Comparison of ENCODE assay signal across 8 cellular contexts in genomic region chr10:13099666-13100348, GRCh38. TPM values are rescaled to one million over a fixed set of nuclear protein-coding genes. Genes with fewer than 3 reads are reported as not detected.
DNase-seq lines count a peak whose midpoint lies in the region; ATAC-seq and TF ChIP-seq lines count a peak whose summit lies in the region.

OPTN (plus strand) TSS chr10:13100163; CDS start chr10:13109123, 8,960 bp downstream.

- H3K4me1 Mint-ChIP-seq in nephron progenitor cell, result peaks cover 12% of the 10 kb centered on the region

- TF ChIP-seq POLR2A in stomach (IDR thresholded peaks at IDR 0.05), result peak in 1 of 4 donors; percentile 36

- TF ChIP-seq CTCF in nephron progenitor cell (IDR thresholded peaks at IDR 0.05) (peak; percentile 38), stomach (IDR thresholded peaks at IDR 0.05) (peak in 5 of 7 experiments; percentile 38 to 65 (median 41))

- DNase-seq in DMS 273 (lab: John Stamatoyannopoulos, UW; ENCODE audit: unreplicated experiment), result peak; percentile 85
- peak; percentile 89 for DNase-seq in RKO (ENCODE audit: low spot score)
- DNase-seq in activated effector memory CD4-positive, alpha-beta T cell treated with Interleukin-2 at 50 U/mL for 16 hours, result peak; percentile 69
- peak; percentile 41 for DNase-seq in fibroblast of the conjunctiva (ENCODE audit: low read depth)
- DNase-seq in nephron progenitor cell, result peak; percentile 82
- DNase-seq in stomach, result peak; percentile 74

- no peak for TF ChIP-seq EP300 in stomach (IDR thresholded peaks at IDR 0.05)

- intact Hi-C loops in stomach (cut with DNase I; ENCODE audit: low total_unique reads), result loop anchor here (5.0 kb wide), 1 partner anchor 192 kb away; no protein-coding TSS in a partner anchor

- H3K27me3 ChIP-seq in HUES48 (ENCODE audit: control insufficient read depth, insufficient read depth, low read length) (peaks cover 6% of the 10 kb centered on the region), stomach (no peaks in the 10 kb centered on the region)

- no peak within 1 kb of the TSS for H3K27ac Mint-ChIP-seq in nephron progenitor cell

- no peaks in the 10 kb centered on the region for H3K9me3 Mint-ChIP-seq in nephron progenitor cell

- ATAC-seq in GM21367 (IDR thresholded peaks at IDR 0.05; ENCODE audit: unreplicated experiment), result peak; percentile 46

- H3K9me3 ChIP-seq in HUES48 (ENCODE audit: control insufficient read depth, insufficient read depth, low read length) (no peaks in the 10 kb centered on the region), stomach (no peaks in the 10 kb centered on the region)

- peak within 1 kb of the TSS; percentile 86 for H3K4me3 Mint-ChIP-seq in nephron progenitor cell

- H3K27ac ChIP-seq in HUES48 (ENCODE audit: low read depth, low read length) (peak within 1 kb of the TSS; percentile 75), stomach (peak within 1 kb of the TSS; percentile 90 to 97 (median 95))

- peaks cover 23% of the 10 kb centered on the region for H3K27me3 Mint-ChIP-seq in nephron progenitor cell (ENCODE audit: low read depth, poor library complexity)

- 0 to 3% (median 0%) methylated on average over 20 to 54 of the region's 54 CpGs for WGBS in stomach, 5 donors

- H3K36me3 ChIP-seq in HUES48 (ENCODE audit: control insufficient read depth, insufficient read depth, low read length) (no peaks in the 10 kb centered on the region), stomach (peaks cover 0 to 3% (median 0%) of the 10 kb centered on the region in 4 donors)

- H3K36me3 Mint-ChIP-seq in nephron progenitor cell (ENCODE audit: low read depth), result no peaks in the 10 kb centered on the region

- H3K4me3 ChIP-seq in HUES48 (ENCODE audit: low read depth, low read length) (peak within 1 kb of the TSS; percentile 68), stomach (peak within 1 kb of the TSS; percentile 73 to 99 (median 95))

- 0 out of 2 replicates have a peak within 1 kb of the TSS, but pooled peaks have one; percentile 1 for H3K9ac ChIP-seq in HUES48 (ENCODE audit: low read depth, low read length)

- H3K4me1 ChIP-seq in HUES48 (ENCODE audit: control insufficient read depth, insufficient read depth, low read length) (0 out of 2 replicates have a peak, but pooled peaks cover 5% of the 10 kb centered on the region), stomach (peaks cover 21 to 37% (median 30%) of the 10 kb centered on the region in 4 donors)

RNA-seq across cellular contexts. Expression of gene OPTN, which starts in this region (rescaled TPM):
- 10 to 100 TPM; 32.6 to 68.3 (median 43.4) TPM for total RNA-seq in stomach
- 10 to 100 TPM; 33.0 to 82.3 (median 38.4) TPM for polyA plus RNA-seq in stomach

Comparison
In these comparisons a context has a peak if more than half of its experiments do, and no peak if none do; other contexts are left out.
1. Peak in every context shown above with its lines: DNase-seq, ATAC-seq, H3K4me3 ChIP-seq and H3K27ac ChIP-seq.